14 cellular contexts compared by ENCODE assay signal in genomic region chr20:10922521-10922920, GRCh38.
A peak's percentile ranks its signal among the peaks of the same experiment; 100 is the strongest.
DNase-seq lines count a peak whose midpoint lies in the region; ATAC-seq and TF ChIP-seq lines count a peak whose summit lies in the region.
"Had no signal": no experiment of that assay in that cellular context is flagged by ENCODE, and none has a peak within 500 bp of the region (broad histone marks: within the 10 kb centered on the region; RNA-seq: fewer than 3 reads in every experiment).

No MANE protein-coding gene starts in this region.

- peaks cover 2% of the 10 kb centered on the region for H3K27me3 Mint-ChIP-seq in GM23338 (ENCODE audit: insufficient read depth, low read depth, poor library complexity)
- H3K27me3 Mint-ChIP-seq in activated CD4-positive, alpha-beta memory T cell treated with anti-CD3 and anti-CD28 coated beads for 36 hours, result no peaks in the 10 kb centered on the region

- H3K9me3 ChIP-seq in RWPE2 (ENCODE audit: severe bottlenecking), result no peaks in the 10 kb centered on the region
- H3K9me3 ChIP-seq: sigmoid colon, stomach had no signal

- DNase-seq in GM23338 (ENCODE audit: low spot score) (no peak), RWPE2 (ENCODE audit: low spot score) (no peak), foreskin keratinocyte (no peak), pons (ENCODE audit: low spot score) (peak; percentile 13), NCI-H1105 (lab: John Stamatoyannopoulos, UW) (no peak), GM19238 (ENCODE audit: insufficient read length, low spot score) (no peak)
- no peak for DNase-seq in activated CD4-positive, alpha-beta memory T cell treated with anti-CD3 and anti-CD28 coated beads for 36 hours
- DNase-seq in activated CD4-positive, alpha-beta T cell treated with anti-CD3 and anti-CD28 coated beads for 1 hour, result no peak
- DNase-seq: anterior cingulate cortex; NCI-H146; sigmoid colon; stimulated activated CD4-positive, alpha-beta T cell treated with anti-CD3 and anti-CD28 coated beads, Interleukin-2, amount 100 ng/mL, for 24 hours; stomach had no signal

- CTCF ChIA-PET in activated CD4-positive, alpha-beta memory T cell treated with anti-CD3 and anti-CD28 coated beads for 36 hours (lab: Charles Lee), result no interaction called here

- no peak for ATAC-seq in GM23338
- no peak for ATAC-seq in RWPE2 (ENCODE audit: low read depth)
- no peak for ATAC-seq in foreskin keratinocyte
- ATAC-seq: left lobe of liver had no signal

- H3K27ac ChIP-seq in GM23338 (ENCODE audit: low read depth), result no peak overlapping the region
- peak overlapping the region; percentile 94 for H3K27ac ChIP-seq in RWPE2 (ENCODE audit: poor library complexity, severe bottlenecking)
- peak overlapping the region; percentile 56 for H3K27ac ChIP-seq in foreskin keratinocyte

- intact Hi-C loops in activated CD4-positive, alpha-beta memory T cell treated with anti-CD3 and anti-CD28 coated beads for 36 hours (cut with micrococcal nuclease), result no loop called here

- no peaks in the 10 kb centered on the region; the same call in 2 of the 3 replicates for H3K9me3 Mint-ChIP-seq in GM23338
- H3K9me3 Mint-ChIP-seq in activated CD4-positive, alpha-beta memory T cell treated with anti-CD3 and anti-CD28 coated beads for 36 hours, result no peaks in the 10 kb centered on the region

- peaks cover 11% of the 10 kb centered on the region for H3K4me1 Mint-ChIP-seq in GM23338
- H3K4me1 Mint-ChIP-seq in activated CD4-positive, alpha-beta memory T cell treated with anti-CD3 and anti-CD28 coated beads for 36 hours (ENCODE audit: low read depth), result no peaks in the 10 kb centered on the region

- H3K27me3 ChIP-seq in GM23338 (ENCODE audit: insufficient read depth) (no peaks in the 10 kb centered on the region), RWPE2 (ENCODE audit: insufficient read depth, poor library complexity, severe bottlenecking) (no peaks in the 10 kb centered on the region), foreskin keratinocyte (no peaks in the 10 kb centered on the region)
- H3K27me3 ChIP-seq: sigmoid colon, stomach had no signal

- no peak overlapping the region for H3K4me3 ChIP-seq in GM23338
- no peak overlapping the region for H3K4me3 ChIP-seq in RWPE2 (ENCODE audit: severe bottlenecking)
- H3K4me3 ChIP-seq: sigmoid colon, stomach had no signal

- H3K36me3 ChIP-seq in GM23338 (ENCODE audit: insufficient read depth) (no peaks in the 10 kb centered on the region), RWPE2 (ENCODE audit: low read depth) (no peaks in the 10 kb centered on the region)
- H3K36me3 ChIP-seq: sigmoid colon, stomach had no signal

- H3K79me2 ChIP-seq in GM23338 (replicated peaks; ENCODE audit: insufficient read depth), result no peaks in the 10 kb centered on the region

- no peak overlapping the region for H3K4me2 ChIP-seq in GM23338

- 0 out of 2 replicates have a peak overlapping the region, but pooled peaks have one; percentile 25 for H2AFZ ChIP-seq in GM23338

- H4K20me1 ChIP-seq in GM23338 (replicated peaks; ENCODE audit: insufficient read depth), result no peaks in the 10 kb centered on the region

- no peaks in the 10 kb centered on the region for H3F3A ChIP-seq in GM23338 (replicated peaks; ENCODE audit: low read depth)

- H3K27ac Mint-ChIP-seq in GM23338, result peak overlapping the region; percentile 54
- no peak overlapping the region for H3K27ac Mint-ChIP-seq in activated CD4-positive, alpha-beta memory T cell treated with anti-CD3 and anti-CD28 coated beads for 36 hours

- H3K36me3 Mint-ChIP-seq in GM23338 (ENCODE audit: low read depth), result 0 out of 3 replicates have a peak, but pooled peaks cover under 1% of the 10 kb centered on the region
- no peaks in the 10 kb centered on the region for H3K36me3 Mint-ChIP-seq in activated CD4-positive, alpha-beta memory T cell treated with anti-CD3 and anti-CD28 coated beads for 36 hours

- peaks cover 12% of the 10 kb centered on the region; the same call in 1 of the 2 replicates for H3K9me2 ChIP-seq in GM23338 (ENCODE audit: insufficient read depth)

- POLR2A ChIA-PET in activated CD4-positive, alpha-beta memory T cell treated with anti-CD3 and anti-CD28 coated beads for 36 hours (lab: Charles Lee), result no interaction called here

- no peak overlapping the region for H3K4me3 Mint-ChIP-seq in GM23338
- H3K4me3 Mint-ChIP-seq in activated CD4-positive, alpha-beta memory T cell treated with anti-CD3 and anti-CD28 coated beads for 36 hours, result no peak overlapping the region

- H3K4me1 ChIP-seq in GM23338 (ENCODE audit: insufficient read depth) (no peaks in the 10 kb centered on the region), RWPE2 (ENCODE audit: insufficient read depth, poor library complexity, severe bottlenecking) (peaks cover 65% of the 10 kb centered on the region), foreskin keratinocyte (peaks cover 42% of the 10 kb centered on the region)

- no peak for TF ChIP-seq CTCF in GM23338 (conservative IDR thresholded peaks at IDR 0.05; ENCODE audit: low read depth in 2 of 2)
- TF ChIP-seq CTCF in RWPE2 (IDR thresholded peaks at IDR 0.05; ENCODE audit: poor library complexity, severe bottlenecking), result no peak
- TF ChIP-seq CTCF in foreskin keratinocyte (conservative IDR thresholded peaks at IDR 0.05), result no peak

TF ChIP-seq in GM23338, 12 proteins besides CTCF, POLR2A, EP300 and RAD21:
- TF ChIP-seq STAT1 (IDR thresholded peaks at IDR 0.05; ENCODE audit: unreplicated experiment) (no peak), POLR2AphosphoS5 (IDR thresholded peaks at IDR 0.05; ENCODE audit: low read depth) (no peak), EZH2 (IDR thresholded peaks at IDR 0.05; ENCODE audit: low read depth, unreplicated experiment) (no peak), REST (IDR thresholded peaks at IDR 0.05; ENCODE audit: unreplicated experiment) (no peak)
TF ChIP-seq in GM23338: peak in this region for 0.
